Comparison of ENCODE assay signal across 10 cellular contexts in genomic region chr15:75049392-75049791, GRCh38. TPM values are rescaled to one million over a fixed set of nuclear protein-coding genes. Genes with fewer than 3 reads are reported as not detected.
A peak's percentile ranks its signal among the peaks of the same experiment; 100 is the strongest.
DNase-seq lines count a peak whose midpoint lies in the region; ATAC-seq and TF ChIP-seq lines count a peak whose summit lies in the region.
"Had no signal": no experiment of that assay in that cellular context is flagged by ENCODE, and none has a peak within 500 bp of the region (broad histone marks: within the 10 kb centered on the region; RNA-seq: fewer than 3 reads in every experiment).

No MANE protein-coding gene starts in this region.

- H3K4me3 ChIP-seq in lower lobe of right lung (no peak overlapping the region), transverse colon (no peak overlapping the region), lower leg skin (ENCODE audit: low read depth, poor library complexity, severe bottlenecking) (no peak overlapping the region)

- H3K27ac ChIP-seq in lower lobe of right lung (no peak overlapping the region), transverse colon (peak overlapping the region in 2 of 4 donors; percentile 7 to 87)

- H3K36me3 Mint-ChIP-seq in chondrocyte (ENCODE audit: low read depth) = peaks cover 5% of the 10 kb centered on the region
- H3K36me3 Mint-ChIP-seq: natural killer cell had no signal

- in situ Hi-C loops in transverse colon (cut with MboI; ENCODE audit: low pct_ligation_motif_present in 1 of 4, low pct_unique_long_range_greater_than_20kb in 1 of 4, low sequenced_read_pairs in 3 of 4) = no loop called here

- 55% methylated on average over 7 of the region's 11 CpGs; no CpG with 5 or more reads in 1 of the 2 donors for WGBS in transverse colon (ENCODE audit: low coverage in 1 of 2), 2 donors
- WGBS in lower leg skin, 2 donors = 54 to 58% methylated on average over 11 of the region's 11 CpGs

- peak overlapping the region; percentile 36 for H3K27ac Mint-ChIP-seq in chondrocyte (ENCODE audit: unreplicated experiment)
- H3K27ac Mint-ChIP-seq: activated CD8-positive, alpha-beta T cell treated with anti-CD3 and anti-CD28 coated beads for 36 hours; natural killer cell had no signal

- peaks cover 64% of the 10 kb centered on the region for H3K4me1 ChIP-seq in lower lobe of right lung
- peaks cover 28 to 52% (median 34%) of the 10 kb centered on the region in 4 donors for H3K4me1 ChIP-seq in transverse colon

- H3K36me3 ChIP-seq in lower lobe of right lung = no peaks in the 10 kb centered on the region
- no peaks in the 10 kb centered on the region for H3K36me3 ChIP-seq in transverse colon

- TF ChIP-seq CTCF in chondrocyte (IDR thresholded peaks at IDR 0.05) (no peak), lower lobe of right lung (IDR thresholded peaks at IDR 0.05) (no peak), transverse colon (IDR thresholded peaks at IDR 0.05) (no peak), lower leg skin (IDR thresholded peaks at IDR 0.05) (no peak)

- ATAC-seq in lower lobe of right lung (peak; percentile 3 to 7), GM21737 (IDR thresholded peaks at IDR 0.05; ENCODE audit: unreplicated experiment) (no peak)
- ATAC-seq: activated CD8-positive, alpha-beta T cell treated with anti-CD3 and anti-CD28 coated beads for 36 hours; natural killer cell had no signal

- no peaks in the 10 kb centered on the region for H3K27me3 Mint-ChIP-seq in chondrocyte (ENCODE audit: low read depth)
- H3K27me3 Mint-ChIP-seq: activated CD8-positive, alpha-beta T cell treated with anti-CD3 and anti-CD28 coated beads for 36 hours had no signal

- H3K9me3 Mint-ChIP-seq in chondrocyte (ENCODE audit: low read depth) = no peaks in the 10 kb centered on the region
- H3K9me3 Mint-ChIP-seq: activated CD8-positive, alpha-beta T cell treated with anti-CD3 and anti-CD28 coated beads for 36 hours; natural killer cell had no signal

- no peak for TF ChIP-seq EP300 in transverse colon (IDR thresholded peaks at IDR 0.05; ENCODE audit: low read depth)

- intact Hi-C loops in lower lobe of right lung (cut with DNase I) = no loop called here
- intact Hi-C loops in transverse colon (cut with DNase I; ENCODE audit: low total_unique reads) = no loop called here
- intact Hi-C loops in lower leg skin (cut with DNase I; ENCODE audit: low total_unique reads) = no loop called here

- H3K4me1 Mint-ChIP-seq in chondrocyte (ENCODE audit: low read depth) = peaks cover 48% of the 10 kb centered on the region

- H3K4me3 Mint-ChIP-seq in chondrocyte (ENCODE audit: unreplicated experiment) = no peak overlapping the region
- H3K4me3 Mint-ChIP-seq: activated CD8-positive, alpha-beta T cell treated with anti-CD3 and anti-CD28 coated beads for 36 hours; natural killer cell had no signal

- no peaks in the 10 kb centered on the region for H3K9me3 ChIP-seq in lower lobe of right lung
- no peaks in the 10 kb centered on the region for H3K9me3 ChIP-seq in transverse colon

- TF ChIP-seq POLR2A in transverse colon (IDR thresholded peaks at IDR 0.05) (no peak), lower leg skin (IDR thresholded peaks at IDR 0.05) (no peak)

- DNase-seq in NCI-H2029 (lab: John Stamatoyannopoulos, UW) (peak; percentile 3), chondrocyte (ENCODE audit: low spot score) (peak; percentile 52), lower lobe of right lung (peak; percentile 79), transverse colon (peak; percentile 63), T-helper 2 cell (no peak), lower leg skin (ENCODE audit: low spot score in 2 of 2) (no peak)
- DNase-seq: activated CD8-positive, alpha-beta T cell treated with anti-CD3 and anti-CD28 coated beads for 36 hours; natural killer cell; NCI-H774 had no signal

- no peaks in the 10 kb centered on the region for H3K27me3 ChIP-seq in lower lobe of right lung (ENCODE audit: low read depth)
- H3K27me3 ChIP-seq in transverse colon = no peaks in the 10 kb centered on the region

RNA-seq across cellular contexts. Expression of gene PPCDC, which starts 26.0 kb away (rescaled TPM):
- total RNA-seq in chondrocyte (7.3 to 12.9 TPM (median 8.7 TPM) in 3 replicates), lower lobe of right lung (11.2 TPM), transverse colon (10 to 100 TPM in 3 of 4 donors, 1 to 10 TPM in 1; 5.2 to 54.5 (median 25.2) TPM), lower leg skin (10 to 100 TPM; 14.4 to 21.4 (median 17.5) TPM)

RNA-seq across cellular contexts. Expression of gene SCAMP5, which starts 54.0 kb away (rescaled TPM):
- total RNA-seq in chondrocyte (20.6 to 29.3 TPM (median 22.4 TPM) in 3 replicates), lower lobe of right lung (1.9 TPM), transverse colon (10 to 100 TPM in 3 of 4 donors, not detected in 1; 11.3 to 24.8 (median 15.8) TPM), lower leg skin (1 to 10 TPM in 3 of 4 donors, under 1 TPM in 1; 0.46 to 5.4 (median 1.2) TPM)

Comparison
In these comparisons a context has a peak if more than half of its experiments do, and no peak if none do; other contexts are left out.
1. DNase-seq: peak in NCI-H2029 (single experiment), chondrocyte (single experiment), lower lobe of right lung (single experiment) and transverse colon (single experiment); none in T-helper 2 cell (0 of 5) and lower leg skin (0 of 2).